Comparison of ENCODE assay signal across 1 cellular context in the genomic region with DNA sequence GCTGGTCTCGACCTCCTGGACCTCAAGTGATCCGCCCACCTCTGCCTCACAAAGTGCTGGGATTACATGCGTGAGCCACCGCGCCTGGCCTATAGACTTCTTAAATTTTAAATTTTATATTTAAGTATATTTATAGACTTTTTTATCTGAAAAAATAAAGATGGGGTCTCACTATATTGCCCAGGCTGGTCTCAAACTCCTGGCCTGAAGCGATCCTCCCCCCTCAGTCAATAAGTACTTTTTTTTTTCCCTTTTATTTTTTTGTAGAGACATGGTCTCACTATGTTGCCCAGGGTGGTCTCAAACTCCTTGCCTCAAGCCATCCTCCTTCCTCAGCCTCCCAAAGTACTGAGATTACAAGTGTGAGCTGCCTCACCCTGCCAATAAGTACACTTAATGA.
TF ChIP-seq lines count a peak whose summit lies in the region.

No MANE protein-coding gene starts in this region.

TF ChIP-seq in HepG2, 621 proteins besides CTCF, POLR2A, EP300 and RAD21:
- TF ChIP-seq ZNF121 (CRISPR knock-in tag; IDR thresholded peaks at IDR 0.05) (0 out of 2 replicates have a peak, but pooled peaks have one; percentile 11), SIN3A (IDR thresholded peaks at IDR 0.05; ENCODE audit: borderline replicate concordance, low read depth, low read length) (no peak)
